In the genomic region with DNA sequence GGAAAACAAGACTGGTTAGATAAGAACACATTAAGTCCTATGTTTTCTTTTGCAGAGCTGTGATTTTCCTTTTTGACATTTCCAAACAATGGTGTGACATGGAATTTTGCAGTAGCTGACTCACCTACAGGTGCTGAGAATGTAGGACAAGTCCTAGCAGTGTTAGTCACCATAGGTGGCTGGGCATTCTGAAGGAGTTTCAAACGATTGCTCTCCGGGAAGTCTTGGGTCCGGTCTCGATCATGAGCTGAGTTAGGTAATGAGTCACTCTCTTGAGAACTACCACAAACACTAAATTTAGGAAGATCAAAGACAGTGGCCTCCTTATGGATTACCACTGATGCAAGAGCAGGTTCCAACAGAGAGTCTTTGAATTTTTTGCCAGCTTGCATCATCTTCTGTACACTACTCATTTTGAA, we compare ENCODE assay signal across 9 cellular contexts. TPM values are rescaled to one million over a fixed set of nuclear protein-coding genes. Genes with fewer than 3 reads are reported as not detected.
DNase-seq lines count a peak whose midpoint lies in the region; ATAC-seq, FAIRE-seq and TF ChIP-seq lines count a peak whose summit lies in the region.
"Had no signal": no experiment of that assay in that cellular context is flagged by ENCODE, and none has a peak within 500 bp of the region (broad histone marks: within the 10 kb centered on the region; RNA-seq: fewer than 3 reads in every experiment).

No MANE protein-coding gene starts in this region.

- FAIRE-seq in RCC 7860 (lab: Jason Lieb, UNC) (peak; percentile 92), kidney (lab: Jason Lieb, UNC) (no peak)

- POLR2A ChIA-PET in HEK293 (lab: Yijun Ruan, JAX), result interaction anchor here (1.2 kb wide), 1 partner anchor 8 kb away, joined by 5 read pairs; no protein-coding TSS in a partner anchor

- TF ChIP-seq CTCF in HEK293 (tag by site-specific recombination; IDR thresholded peaks at IDR 0.05), result no peak
- no peak for TF ChIP-seq CTCF in kidney (IDR thresholded peaks at IDR 0.05; ENCODE audit: borderline replicate concordance, extremely low read depth, insufficient read depth)

- H3K36me3 ChIP-seq in HEK293 (ENCODE audit: control insufficient read depth in 2 of 2, insufficient read depth in 1 of 2, low read length in 2 of 2) (peaks cover 29 to 56% of the 10 kb centered on the region in 2 experiments), kidney (ENCODE audit: control insufficient read depth in 1 of 2, insufficient read depth in 2 of 2, low read length in 2 of 2) (peaks cover 2 to 7% of the 10 kb centered on the region in 2 donors)

- in situ Hi-C loops in G401 (cut with HindIII; ENCODE audit: low sequenced_read_pairs), result no loop called here

- H3K4me1 ChIP-seq in HEK293 (ENCODE audit: control insufficient read depth, insufficient read depth, low read length) (peaks cover 12% of the 10 kb centered on the region), kidney (ENCODE audit: control insufficient read depth in 1 of 2, insufficient read depth in 1 of 2, low read depth in 1 of 2, low read length in 2 of 2) (peaks cover 5 to 7% of the 10 kb centered on the region in 2 donors)

- no peak overlapping the region for H3K4me3 ChIP-seq in HEK293 (ENCODE audit: low read depth, low read length)
- H3K4me3 ChIP-seq in kidney (ENCODE audit: low read length in 2 of 2), result no peak overlapping the region

- CTCF ChIA-PET in HEK293 (lab: Yijun Ruan, JAX), result interaction anchor here (0.7 to 1.3 kb wide), 3 partner anchors 186 to 240 kb away, joined by 3 to 5 read pairs (median 3); no protein-coding TSS in a partner anchor

- H3K9me3 ChIP-seq in HEK293 (ENCODE audit: control insufficient read depth, insufficient read depth, low read depth, low read length) (no peaks in the 10 kb centered on the region), kidney (ENCODE audit: control insufficient read depth in 1 of 2, low read length in 2 of 2) (no peaks in the 10 kb centered on the region)

- peak; percentile 88 for DNase-seq in RCC 7860 (ENCODE audit: low spot score)
- peak; percentile 81 for DNase-seq in glomerular visceral epithelial cell (ENCODE audit: extremely low spot score)
- no peak for DNase-seq in putamen (ENCODE audit: low spot score)
- DNase-seq in kidney, result no peak
- DNase-seq in G401 (ENCODE audit: low spot score), result no peak

- ATAC-seq in GM18502 (IDR thresholded peaks at IDR 0.05; ENCODE audit: poor library complexity, unreplicated experiment) (peak; percentile 41), HG03159 (IDR thresholded peaks at IDR 0.05; ENCODE audit: unreplicated experiment) (no peak)
- ATAC-seq: left lobe of liver had no signal

- intact Hi-C loops in kidney (cut with DNase I), result no loop called here

- no peak overlapping the region for H3K9ac ChIP-seq in kidney (ENCODE audit: low read length in 2 of 2)

- H3K27ac ChIP-seq in HEK293 (ENCODE audit: extremely low read depth, low read depth, low read length) (no peak overlapping the region), kidney (ENCODE audit: low read depth in 2 of 2, low read length in 2 of 2) (no peak overlapping the region)

TF ChIP-seq in HEK293, 187 proteins besides CTCF, POLR2A, EP300 and RAD21 (continues in another document):
- TF ChIP-seq KLF8 (tag by site-specific recombination; IDR thresholded peaks at IDR 0.05), result no peak
- TF ChIP-seq, protein P1, sequence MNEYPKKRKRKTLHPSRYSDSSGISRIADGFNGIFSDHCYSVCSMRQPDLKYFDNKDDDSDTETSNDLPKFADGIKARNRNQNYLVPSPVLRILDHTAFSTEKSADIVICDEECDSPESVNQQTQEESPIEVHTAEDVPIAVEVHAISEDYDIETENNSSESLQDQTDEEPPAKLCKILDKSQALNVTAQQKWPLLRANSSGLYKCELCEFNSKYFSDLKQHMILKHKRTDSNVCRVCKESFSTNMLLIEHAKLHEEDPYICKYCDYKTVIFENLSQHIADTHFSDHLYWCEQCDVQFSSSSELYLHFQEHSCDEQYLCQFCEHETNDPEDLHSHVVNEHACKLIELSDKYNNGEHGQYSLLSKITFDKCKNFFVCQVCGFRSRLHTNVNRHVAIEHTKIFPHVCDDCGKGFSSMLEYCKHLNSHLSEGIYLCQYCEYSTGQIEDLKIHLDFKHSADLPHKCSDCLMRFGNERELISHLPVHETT (tag by site-specific recombination; IDR thresholded peaks at IDR 0.05), result 0 out of 2 replicates have a peak, but pooled peaks have one; percentile 37
- no peak for TF ChIP-seq ZNF560 (tag by site-specific recombination; IDR thresholded peaks at IDR 0.05; ENCODE audit: borderline replicate concordance)
- TF ChIP-seq, protein P2, sequence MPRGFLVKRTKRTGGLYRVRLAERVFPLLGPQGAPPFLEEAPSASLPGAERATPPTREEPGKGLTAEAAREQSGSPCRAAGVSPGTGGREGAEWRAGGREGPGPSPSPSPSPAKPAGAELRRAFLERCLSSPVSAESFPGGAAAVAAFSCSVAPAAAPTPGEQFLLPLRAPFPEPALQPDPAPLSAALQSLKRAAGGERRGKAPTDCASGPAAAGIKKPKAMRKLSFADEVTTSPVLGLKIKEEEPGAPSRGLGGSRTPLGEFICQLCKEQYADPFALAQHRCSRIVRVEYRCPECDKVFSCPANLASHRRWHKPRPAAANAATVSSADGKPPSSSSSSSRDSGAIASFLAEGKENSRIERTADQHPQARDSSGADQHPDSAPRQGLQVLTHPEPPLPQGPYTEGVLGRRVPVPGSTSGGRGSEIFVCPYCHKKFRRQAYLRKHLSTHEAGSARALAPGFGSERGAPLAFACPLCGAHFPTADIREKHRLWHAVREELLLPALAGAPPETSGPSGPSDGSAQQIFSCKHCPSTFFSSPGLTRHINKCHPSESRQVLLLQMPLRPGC (tag by site-specific recombination; IDR thresholded peaks at IDR 0.05), result peak; percentile 66; the same call in 1 of the 2 replicates
- peak; percentile 84 for TF ChIP-seq OSR2 (tag by site-specific recombination; IDR thresholded peaks at IDR 0.05)
- TF ChIP-seq PRDM1 (tag by site-specific recombination; IDR thresholded peaks at IDR 0.05), result 0 out of 2 replicates have a peak, but pooled peaks have one; percentile 35
- no peak for TF ChIP-seq ZNF658 (tag by site-specific recombination; IDR thresholded peaks at IDR 0.05)
- peak; percentile 65 for TF ChIP-seq ZBTB21 (tag by site-specific recombination; IDR thresholded peaks at IDR 0.05)
- no peak for TF ChIP-seq MZF1 (tag by site-specific recombination; IDR thresholded peaks at IDR 0.05; ENCODE audit: borderline replicate concordance)
- 0 out of 2 replicates have a peak, but pooled peaks have one; percentile 12 for TF ChIP-seq ZNF335 (tag by site-specific recombination; conservative IDR thresholded peaks at IDR 0.05)
- TF ChIP-seq, protein P3, sequence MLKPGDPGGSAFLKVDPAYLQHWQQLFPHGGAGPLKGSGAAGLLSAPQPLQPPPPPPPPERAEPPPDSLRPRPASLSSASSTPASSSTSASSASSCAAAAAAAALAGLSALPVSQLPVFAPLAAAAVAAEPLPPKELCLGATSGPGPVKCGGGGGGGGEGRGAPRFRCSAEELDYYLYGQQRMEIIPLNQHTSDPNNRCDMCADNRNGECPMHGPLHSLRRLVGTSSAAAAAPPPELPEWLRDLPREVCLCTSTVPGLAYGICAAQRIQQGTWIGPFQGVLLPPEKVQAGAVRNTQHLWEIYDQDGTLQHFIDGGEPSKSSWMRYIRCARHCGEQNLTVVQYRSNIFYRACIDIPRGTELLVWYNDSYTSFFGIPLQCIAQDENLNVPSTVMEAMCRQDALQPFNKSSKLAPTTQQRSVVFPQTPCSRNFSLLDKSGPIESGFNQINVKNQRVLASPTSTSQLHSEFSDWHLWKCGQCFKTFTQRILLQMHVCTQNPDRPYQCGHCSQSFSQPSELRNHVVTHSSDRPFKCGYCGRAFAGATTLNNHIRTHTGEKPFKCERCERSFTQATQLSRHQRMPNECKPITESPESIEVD (tag by site-specific recombination; IDR thresholded peaks at IDR 0.05), result peak; percentile 60
- TF ChIP-seq, protein P4, sequence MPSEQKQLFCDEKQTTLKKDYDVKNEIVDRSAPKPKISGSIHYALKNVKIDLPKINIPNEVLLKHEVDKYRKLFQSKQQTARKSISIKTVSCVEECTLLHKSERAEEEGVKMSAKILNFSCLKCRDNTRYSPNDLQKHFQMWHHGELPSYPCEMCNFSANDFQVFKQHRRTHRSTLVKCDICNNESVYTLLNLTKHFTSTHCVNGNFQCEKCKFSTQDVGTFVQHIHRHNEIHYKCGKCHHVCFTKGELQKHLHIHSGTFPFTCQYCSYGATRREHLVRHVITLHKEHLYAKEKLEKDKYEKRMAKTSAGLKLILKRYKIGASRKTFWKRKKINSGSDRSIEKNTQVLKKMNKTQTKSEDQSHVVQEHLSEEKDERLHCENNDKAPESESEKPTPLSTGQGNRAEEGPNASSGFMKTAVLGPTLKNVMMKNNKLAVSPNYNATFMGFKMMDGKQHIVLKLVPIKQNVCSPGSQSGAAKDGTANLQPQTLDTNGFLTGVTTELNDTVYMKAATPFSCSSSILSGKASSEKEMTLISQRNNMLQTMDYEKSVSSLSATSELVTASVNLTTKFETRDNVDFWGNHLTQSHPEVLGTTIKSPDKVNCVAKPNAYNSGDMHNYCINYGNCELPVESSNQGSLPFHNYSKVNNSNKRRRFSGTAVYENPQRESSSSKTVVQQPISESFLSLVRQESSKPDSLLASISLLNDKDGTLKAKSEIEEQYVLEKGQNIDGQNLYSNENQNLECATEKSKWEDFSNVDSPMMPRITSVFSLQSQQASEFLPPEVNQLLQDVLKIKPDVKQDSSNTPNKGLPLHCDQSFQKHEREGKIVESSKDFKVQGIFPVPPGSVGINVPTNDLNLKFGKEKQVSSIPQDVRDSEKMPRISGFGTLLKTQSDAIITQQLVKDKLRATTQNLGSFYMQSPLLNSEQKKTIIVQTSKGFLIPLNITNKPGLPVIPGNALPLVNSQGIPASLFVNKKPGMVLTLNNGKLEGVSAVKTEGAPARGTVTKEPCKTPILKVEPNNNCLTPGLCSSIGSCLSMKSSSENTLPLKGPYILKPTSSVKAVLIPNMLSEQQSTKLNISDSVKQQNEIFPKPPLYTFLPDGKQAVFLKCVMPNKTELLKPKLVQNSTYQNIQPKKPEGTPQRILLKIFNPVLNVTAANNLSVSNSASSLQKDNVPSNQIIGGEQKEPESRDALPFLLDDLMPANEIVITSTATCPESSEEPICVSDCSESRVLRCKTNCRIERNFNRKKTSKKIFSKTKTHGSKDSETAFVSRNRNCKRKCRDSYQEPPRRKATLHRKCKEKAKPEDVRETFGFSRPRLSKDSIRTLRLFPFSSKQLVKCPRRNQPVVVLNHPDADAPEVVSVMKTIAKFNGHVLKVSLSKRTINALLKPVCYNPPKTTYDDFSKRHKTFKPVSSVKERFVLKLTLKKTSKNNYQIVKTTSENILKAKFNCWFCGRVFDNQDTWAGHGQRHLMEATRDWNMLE (tag by site-specific recombination; conservative IDR thresholded peaks at IDR 0.05; ENCODE audit: low read depth), result 0 out of 2 replicates have a peak, but pooled peaks have one; percentile 25

RNA-seq across cellular contexts. Expression of a gene that starts 3.6 kb away (rescaled TPM):
- 5.8 TPM for total RNA-seq in kidney
- 2.4 TPM for polyA plus RNA-seq in kidney (ENCODE audit: insufficient read depth, low read depth, low replicate concordance)
- total RNA-seq in G401 (2014; rRNA removed; shearing (Covaris generic)), result 17.2 and 21.4 TPM in 2 replicates

Comparison
In these comparisons a context has a peak if more than half of its experiments do, and no peak if none do; other contexts are left out.
1. DNase-seq: peak in RCC 7860 (single experiment) and glomerular visceral epithelial cell (single experiment); none in putamen (single experiment), kidney (single experiment) and G401 (single experiment).